8 cellular contexts compared by ENCODE assay signal in genomic region chr12:55831407-55831880, GRCh38. TPM values are rescaled to one million over a fixed set of nuclear protein-coding genes. Genes with fewer than 3 reads are reported as not detected.
DNase-seq lines count a peak whose midpoint lies in the region; ATAC-seq, FAIRE-seq and TF ChIP-seq lines count a peak whose summit lies in the region.

No MANE protein-coding gene starts in this region.

- H3K27ac ChIP-seq in K562 (ENCODE audit: extremely low read depth, low read depth, low read length) (peak overlapping the region; percentile 83; the same call in 2 of the 3 replicates), temporal lobe (ENCODE audit: low read depth, low read length) (peak overlapping the region; percentile 100)

- peaks cover 19% of the 10 kb centered on the region; the same call in 2 of the 3 replicates for H3K36me3 ChIP-seq in K562 (ENCODE audit: control insufficient read depth, insufficient read depth, low read length)

- no peaks in the 10 kb centered on the region for H3K9me3 Mint-ChIP-seq in activated CD4-positive, alpha-beta T cell treated with anti-CD3 and anti-CD28 coated beads, Interleukin-2, amount 10 ng/mL, durations not matched to agents 7 days and 5 days

- peaks cover 4% of the 10 kb centered on the region; the same call in 1 of the 2 replicates for H4K20me1 ChIP-seq in K562 (replicated peaks; ENCODE audit: control insufficient read depth, insufficient read depth, low read length)

- TF ChIP-seq POLR2A in K562 (conservative IDR thresholded peaks at IDR 0.05) (no peak), lower leg skin (IDR thresholded peaks at IDR 0.05) (no peak)

- H3K4me3 Mint-ChIP-seq in activated CD4-positive, alpha-beta T cell treated with anti-CD3 and anti-CD28 coated beads, Interleukin-2, amount 10 ng/mL, durations not matched to agents 7 days and 5 days, result peak overlapping the region; percentile 96

- peaks cover 43% of the 10 kb centered on the region for H3K4me1 Mint-ChIP-seq in activated CD4-positive, alpha-beta T cell treated with anti-CD3 and anti-CD28 coated beads, Interleukin-2, amount 10 ng/mL, durations not matched to agents 7 days and 5 days

- H3K4me3 ChIP-seq in K562 (peak overlapping the region; percentile 78), lower leg skin (ENCODE audit: low read depth, poor library complexity, severe bottlenecking) (peak overlapping the region; percentile 74)

- CTCF ChIA-PET in activated CD4-positive, alpha-beta T cell treated with anti-CD3 and anti-CD28 coated beads, Interleukin-2, amount 10 ng/mL, durations not matched to agents 7 days and 5 days (lab: Charles Lee), result interaction anchor here (1.3 to 3.4 kb wide), 2 partner anchors 14 to 95 kb away, joined by 4 to 18 read pairs; partner anchors contain the start of genes ORMDL2, PYM1 and SARNP
- CTCF ChIA-PET in K562 (lab: Yijun Ruan, JAX; ENCODE audit: low intra/inter-chr PET ratio), result no interaction called here

- intact Hi-C loops in K562 (cut with micrococcal nuclease) (no loop called here), lower leg skin (cut with DNase I; ENCODE audit: low total_unique reads) (loop anchor here (10.0 kb wide), 1 partner anchor 93 kb away; the partner anchor contains the start of gene PYM1), sciatic nerve (cut with DNase I) (no loop called here)

- in situ Hi-C loops in K562 (cut with MboI), result no loop called here

- TF ChIP-seq CTCF in K562 (IDR thresholded peaks at IDR 0.05 in 2 of 3, conservative IDR thresholded peaks at IDR 0.05 in 1 of 3; ENCODE audit: insufficient read depth in 2 of 3, low read depth in 1 of 3, low read length in 3 of 3), result no peak
- no peak for TF ChIP-seq CTCF in lower leg skin (IDR thresholded peaks at IDR 0.05)

- WGBS in K562 (ENCODE audit: insufficient coverage, low coverage, missing lambda C conversion rate), result 29% methylated on average over 1 of the region's 1 CpG
- WGBS in lower leg skin, 2 donors, result 17 to 30% methylated on average over 1 of the region's 1 CpG

- TF ChIP-seq RAD21 in K562 (CRISPR knock-in tag; conservative IDR thresholded peaks at IDR 0.05 in 1 of 2, IDR thresholded peaks at IDR 0.05 in 1 of 2), result no peak

- no TSS peak for BruUV-seq in K562 (replicated peaks; lab: Mats Ljungman, UMichigan)

- no peaks in the 10 kb centered on the region for H3K9me1 ChIP-seq in K562 (ENCODE audit: control insufficient read depth, insufficient read depth, low read length)

- peaks cover 15% of the 10 kb centered on the region for H3K36me3 Mint-ChIP-seq in activated CD4-positive, alpha-beta T cell treated with anti-CD3 and anti-CD28 coated beads, Interleukin-2, amount 10 ng/mL, durations not matched to agents 7 days and 5 days (ENCODE audit: low read depth)

- peaks cover 23 to 40% of the 10 kb centered on the region in 2 experiments; a peak in 4 of 5 replicates for H3K4me1 ChIP-seq in K562 (replicated peaks in 1 of 2; ENCODE audit: control insufficient read depth in 2 of 2, insufficient read depth in 2 of 2, low read length in 2 of 2)

- H3K4me2 ChIP-seq in K562 (ENCODE audit: insufficient read depth, low read length), result peak overlapping the region; percentile 94

- TF ChIP-seq EP300 in K562 (IDR thresholded peaks at IDR 0.05; ENCODE audit: low read length), result no peak

- H3K9ac ChIP-seq in K562 (ENCODE audit: insufficient read depth in 1 of 2, low read depth in 2 of 2, low read length in 2 of 2), result peak overlapping the region; percentile 82 to 95; a peak in 2 of 4 replicates

- POLR2A ChIA-PET in activated CD4-positive, alpha-beta T cell treated with anti-CD3 and anti-CD28 coated beads, Interleukin-2, amount 10 ng/mL, durations not matched to agents 7 days and 5 days (lab: Charles Lee), result no interaction called here
- POLR2A ChIA-PET in K562 (lab: Yijun Ruan, JAX), result interaction anchor here (0.7 to 8.3 kb wide), 6 partner anchors 8 to 1824 kb away, joined by 3 to 64 read pairs (median 5); partner anchors contain the start of genes ORMDL2 and SARNP

- peaks cover 37% of the 10 kb centered on the region for H3K79me2 ChIP-seq in K562 (ENCODE audit: control insufficient read depth, insufficient read depth, low read length)

- no peaks in the 10 kb centered on the region for H3K27me3 Mint-ChIP-seq in activated CD4-positive, alpha-beta T cell treated with anti-CD3 and anti-CD28 coated beads, Interleukin-2, amount 10 ng/mL, durations not matched to agents 7 days and 5 days

- ATAC-seq in K562 (no peak), HG02870 (IDR thresholded peaks at IDR 0.05; ENCODE audit: unreplicated experiment) (no peak), sciatic nerve (no peak), GM18870 (IDR thresholded peaks at IDR 0.05; ENCODE audit: unreplicated experiment) (no peak)

- H3K9me3 ChIP-seq in K562 (replicated peaks; ENCODE audit: control insufficient read depth, insufficient read depth, low read depth, low read length), result no peaks in the 10 kb centered on the region

- 0 out of 2 replicates have a peak overlapping the region, but pooled peaks have one; percentile 46 for H2AFZ ChIP-seq in K562 (ENCODE audit: low read depth, low read length)

- H3K27ac Mint-ChIP-seq in activated CD4-positive, alpha-beta T cell treated with anti-CD3 and anti-CD28 coated beads, Interleukin-2, amount 10 ng/mL, durations not matched to agents 7 days and 5 days, result peak overlapping the region; percentile 55

- FAIRE-seq in K562 (lab: Jason Lieb, UNC), result no peak

- no peak for DNase-seq in activated CD4-positive, alpha-beta T cell treated with anti-CD3 and anti-CD28 coated beads, Interleukin-2, amount 10 ng/mL, durations not matched to agents 7 days and 5 days
- DNase-seq in activated CD4-positive, alpha-beta T cell treated with anti-CD3 and anti-CD28 coated beads, Interleukin-2, amount 50 U/mL, for 48 hours, result no peak
- DNase-seq in K562 (ENCODE audit: extremely low read depth in 1 of 4, low spot score in 3 of 4) (no peak), lower leg skin (ENCODE audit: low spot score in 2 of 2) (no peak), sciatic nerve (ENCODE audit: low spot score) (no peak)

- no peaks in the 10 kb centered on the region for H3K27me3 ChIP-seq in K562 (ENCODE audit: control insufficient read depth in 2 of 2, insufficient read depth in 2 of 2, low read length in 2 of 2)

RNA-seq across cellular contexts. Expression of gene DNAJC14, which starts 2.1 kb away (rescaled TPM):
- total RNA-seq in activated CD4-positive, alpha-beta T cell treated with anti-CD3 and anti-CD28 coated beads, Interleukin-2, amount 10 ng/mL, durations not matched to agents 7 days and 5 days, result 10 to 100 TPM; 32.6 to 35.8 TPM
- 19.9 and 22.5 TPM in 2 replicates for total RNA-seq in K562 (2011; cell fraction: chromatin; rRNA removed; ENCODE audit: low replicate concordance)
- 14.2 and 16.4 TPM in 2 replicates for total RNA-seq in K562 (2011; cell fraction: nucleolus; rRNA removed)
- 25.2 and 34.0 TPM in 2 replicates for total RNA-seq in K562 (2011; cell fraction: nucleoplasm; rRNA removed)
- total RNA-seq in K562 (2014; rRNA removed) (29.8 and 38.0 TPM in 2 replicates), K562 (2014; rRNA removed; fragmentation: Illumina TruSeq; extraction: Trizol) (28.8 and 33.2 TPM in 2 replicates), K562 (2015; rRNA removed; fragmentation: Illumina TruSeq; extraction: Trizol) (37.3 and 40.9 TPM in 2 replicates), K562 (2021) (29.6 and 32.0 TPM in 2 replicates), lower leg skin (10 to 100 TPM; 25.8 to 39.3 (median 36.1) TPM), temporal lobe (22.6 TPM), sciatic nerve (23.4 TPM)
- polyA plus RNA-seq in K562 (2011; rRNA removed) (7.3 and 10.4 TPM in 2 replicates), K562 (2014; fragmentation: Illumina TruSeq; extraction: Trizol) (34.2 and 41.3 TPM in 2 replicates), K562 (2014; fragmentation: Nextera tagmentation; extraction: Ambion mirVana) (10 to 100 TPM in 1 of 2 experiments, 1 to 10 TPM in 1; 5.5 to 18.9 TPM), K562 (2014; rRNA removed) (19.2 and 20.4 TPM in 2 replicates)
- polyA plus RNA-seq in K562 (2011; cell fraction: cytosol; rRNA removed), result 12.9 and 15.5 TPM in 2 replicates
- polyA plus RNA-seq in K562 (2011; cell fraction: nucleus; rRNA removed), result 6.4 and 10.4 TPM in 2 replicates
- polyA plus RNA-seq in K562 (2012), result 21.6 and 26.6 TPM in 2 replicates
- polyA minus RNA-seq in K562 (2011; rRNA and poly(A)+ RNA removed), result 9.0 and 9.7 TPM in 2 replicates
- polyA minus RNA-seq in K562 (2011; cell fraction: cytosol; rRNA and poly(A)+ RNA removed), result 7.9 and 11.9 TPM in 2 replicates
- 4.4 and 7.0 TPM in 2 replicates for polyA minus RNA-seq in K562 (2011; cell fraction: nucleus; rRNA and poly(A)+ RNA removed)

RNA-seq across cellular contexts. Expression of gene MMP19, which starts 11.3 kb away (rescaled TPM):
- total RNA-seq in activated CD4-positive, alpha-beta T cell treated with anti-CD3 and anti-CD28 coated beads, Interleukin-2, amount 10 ng/mL, durations not matched to agents 7 days and 5 days, result not detected
- 4.1 and 10.5 TPM in 2 replicates for total RNA-seq in K562 (2011; cell fraction: chromatin; rRNA removed; ENCODE audit: low replicate concordance)
- 3.6 and 6.3 TPM in 2 replicates for total RNA-seq in K562 (2011; cell fraction: nucleolus; rRNA removed)
- 4.3 and 6.6 TPM in 2 replicates for total RNA-seq in K562 (2011; cell fraction: nucleoplasm; rRNA removed)
- total RNA-seq in K562 (2014; rRNA removed) (0.29 and 0.59 TPM in 2 replicates), K562 (2014; rRNA removed; fragmentation: Illumina TruSeq; extraction: Trizol) (0.35 and 0.87 TPM in 2 replicates), K562 (2015; rRNA removed; fragmentation: Illumina TruSeq; extraction: Trizol) (0.14 and 0.30 TPM in 2 replicates), K562 (2021) (1.1 and 1.3 TPM in 2 replicates), lower leg skin (1 to 10 TPM; 3.4 to 9.0 (median 5.1) TPM), temporal lobe (not detected), sciatic nerve (9.1 TPM)
- polyA plus RNA-seq in K562 (2011; rRNA removed) (1.3 and 1.6 TPM in 2 replicates), K562 (2014; fragmentation: Illumina TruSeq; extraction: Trizol) (0.89 and 1.00 TPM in 2 replicates), K562 (2014; fragmentation: Nextera tagmentation; extraction: Ambion mirVana) (under 1 TPM; 0.25 to 0.56 TPM), K562 (2014; rRNA removed) (0.47 and 0.66 TPM in 2 replicates)
- 1.3 TPM in 2 replicates for polyA plus RNA-seq in K562 (2011; cell fraction: cytosol; rRNA removed)
- polyA plus RNA-seq in K562 (2011; cell fraction: nucleus; rRNA removed), result 4.6 and 8.1 TPM in 2 replicates
- 1.3 and 4.0 TPM in 2 replicates for polyA plus RNA-seq in K562 (2012)
- polyA minus RNA-seq in K562 (2011; rRNA and poly(A)+ RNA removed), result 0.33 and 0.67 TPM in 2 replicates
- polyA minus RNA-seq in K562 (2011; cell fraction: cytosol; rRNA and poly(A)+ RNA removed), result 0.57 TPM in 1 of 2 replicates, not detected in the other
- 1.4 and 1.8 TPM in 2 replicates for polyA minus RNA-seq in K562 (2011; cell fraction: nucleus; rRNA and poly(A)+ RNA removed)

RNA-seq across cellular contexts. Expression of gene ORMDL2, which starts 13.6 kb away (rescaled TPM):
- 10 to 100 TPM; 52.7 to 67.1 TPM for total RNA-seq in activated CD4-positive, alpha-beta T cell treated with anti-CD3 and anti-CD28 coated beads, Interleukin-2, amount 10 ng/mL, durations not matched to agents 7 days and 5 days
- total RNA-seq in K562 (2011; cell fraction: chromatin; rRNA removed; ENCODE audit: low replicate concordance), result 43.2 and 59.0 TPM in 2 replicates
- 52.1 and 60.7 TPM in 2 replicates for total RNA-seq in K562 (2011; cell fraction: nucleolus; rRNA removed)
- total RNA-seq in K562 (2011; cell fraction: nucleoplasm; rRNA removed), result 62.7 and 65.0 TPM in 2 replicates
- 9.9 and 13.6 TPM in 2 replicates for total RNA-seq in K562 (2014; rRNA removed)
- 41.8 and 42.9 TPM in 2 replicates for total RNA-seq in K562 (2014; rRNA removed; fragmentation: Illumina TruSeq; extraction: Trizol)
- 21.6 and 23.3 TPM in 2 replicates for total RNA-seq in K562 (2015; rRNA removed; fragmentation: Illumina TruSeq; extraction: Trizol)
- 32.7 and 34.3 TPM in 2 replicates for total RNA-seq in K562 (2021)
- 23.3 and 34.4 TPM in 2 replicates for polyA plus RNA-seq in K562 (2011; rRNA removed)
- 33.2 and 42.6 TPM in 2 replicates for polyA plus RNA-seq in K562 (2011; cell fraction: cytosol; rRNA removed)
- polyA plus RNA-seq in K562 (2011; cell fraction: nucleus; rRNA removed), result 20.9 and 22.1 TPM in 2 replicates
- polyA plus RNA-seq in K562 (2012), result 37.0 and 51.4 TPM in 2 replicates
- 35.7 and 45.2 TPM in 2 replicates for polyA plus RNA-seq in K562 (2014; fragmentation: Illumina TruSeq; extraction: Trizol)
- polyA plus RNA-seq in K562 (2014; fragmentation: Nextera tagmentation; extraction: Ambion mirVana), result 100 to 1,000 TPM in 1 of 2 experiments, 10 to 100 TPM in 1; 98.0 to 113 TPM
- polyA plus RNA-seq in K562 (2014; rRNA removed), result 21.7 and 27.0 TPM in 2 replicates
- 36.5 and 42.4 TPM in 2 replicates for polyA minus RNA-seq in K562 (2011; rRNA and poly(A)+ RNA removed)
- polyA minus RNA-seq in K562 (2011; cell fraction: cytosol; rRNA and poly(A)+ RNA removed), result 10.3 and 21.0 TPM in 2 replicates
- polyA minus RNA-seq in K562 (2011; cell fraction: nucleus; rRNA and poly(A)+ RNA removed), result 15.8 and 25.9 TPM in 2 replicates
- 10 to 100 TPM; 10.7 to 21.5 (median 17.8) TPM for total RNA-seq in lower leg skin
- total RNA-seq in temporal lobe, result 3.0 TPM
- 25.2 TPM for total RNA-seq in sciatic nerve

RNA-seq across cellular contexts. Expression of gene SARNP, which starts 13.9 kb away (rescaled TPM):
- 100 to 1,000 TPM in 1 of 2 experiments, 10 to 100 TPM in 1; 87.5 to 102 TPM for total RNA-seq in activated CD4-positive, alpha-beta T cell treated with anti-CD3 and anti-CD28 coated beads, Interleukin-2, amount 10 ng/mL, durations not matched to agents 7 days and 5 days
- 60.9 and 133 TPM in 2 replicates for total RNA-seq in K562 (2011; cell fraction: chromatin; rRNA removed; ENCODE audit: low replicate concordance)
- total RNA-seq in K562 (2011; cell fraction: nucleolus; rRNA removed), result 37.2 and 42.0 TPM in 2 replicates
- total RNA-seq in K562 (2011; cell fraction: nucleoplasm; rRNA removed), result 64.7 and 91.5 TPM in 2 replicates
- total RNA-seq in K562 (2014; rRNA removed), result 111 and 202 TPM in 2 replicates
- 174 and 193 TPM in 2 replicates for total RNA-seq in K562 (2014; rRNA removed; fragmentation: Illumina TruSeq; extraction: Trizol)
- total RNA-seq in K562 (2015; rRNA removed; fragmentation: Illumina TruSeq; extraction: Trizol), result 147 and 154 TPM in 2 replicates
- total RNA-seq in K562 (2021), result 70.1 and 77.8 TPM in 2 replicates
- polyA plus RNA-seq in K562 (2011; rRNA removed), result 156 and 174 TPM in 2 replicates
- polyA plus RNA-seq in K562 (2011; cell fraction: cytosol; rRNA removed), result 43.4 and 112 TPM in 2 replicates
- 37.7 and 65.4 TPM in 2 replicates for polyA plus RNA-seq in K562 (2011; cell fraction: nucleus; rRNA removed)
- polyA plus RNA-seq in K562 (2012), result 99.8 and 146 TPM in 2 replicates
- 198 and 206 TPM in 2 replicates for polyA plus RNA-seq in K562 (2014; fragmentation: Illumina TruSeq; extraction: Trizol)
- 100 to 1,000 TPM; 342 to 400 TPM for polyA plus RNA-seq in K562 (2014; fragmentation: Nextera tagmentation; extraction: Ambion mirVana)
- polyA plus RNA-seq in K562 (2014; rRNA removed), result 212 and 228 TPM in 2 replicates
- 80.6 and 102 TPM in 2 replicates for polyA minus RNA-seq in K562 (2011; rRNA and poly(A)+ RNA removed)
- 16.2 and 17.3 TPM in 2 replicates for polyA minus RNA-seq in K562 (2011; cell fraction: cytosol; rRNA and poly(A)+ RNA removed)
- polyA minus RNA-seq in K562 (2011; cell fraction: nucleus; rRNA and poly(A)+ RNA removed), result 18.3 and 38.1 TPM in 2 replicates
- 10 to 100 TPM; 36.8 to 62.1 (median 59.6) TPM for total RNA-seq in lower leg skin
- total RNA-seq in temporal lobe, result 49.2 TPM
- total RNA-seq in sciatic nerve, result 54.0 TPM
